ENCODE assay signal across 17 cellular contexts in genomic region chr11:34976496-34976895, GRCh38.
DNase-seq lines count a peak whose midpoint lies in the region; ATAC-seq and TF ChIP-seq lines count a peak whose summit lies in the region.
"Had no signal": no experiment of that assay in that cellular context is flagged by ENCODE, and none has a peak within 500 bp of the region (broad histone marks: within the 10 kb centered on the region; RNA-seq: fewer than 3 reads in every experiment).

No MANE protein-coding gene starts in this region.

- peak overlapping the region; percentile 91 for H3K27ac ChIP-seq in PC-3 (ENCODE audit: low read length)
- peak overlapping the region; percentile 82 for H3K27ac ChIP-seq in epithelial cell of prostate
- H3K27ac ChIP-seq in H9 (ENCODE audit: insufficient read length, low read depth, low read length), result no peak overlapping the region
- H3K27ac ChIP-seq: ovary, Peyer's patch had no signal

- intact Hi-C loops in Calu3 (cut with micrococcal nuclease; ENCODE audit: unreplicated experiment), result loop anchor here (5.0 kb wide), 1 partner anchor 49 kb away; no protein-coding TSS in a partner anchor
- intact Hi-C loops in PC-3 (cut with micrococcal nuclease), result loop anchor here (5.0 kb wide), 2 partner anchors 49 to 416 kb away; no protein-coding TSS in a partner anchor

- H3K9ac ChIP-seq in PC-3 (ENCODE audit: low read length), result peak overlapping the region; percentile 42
- no peak overlapping the region for H3K9ac ChIP-seq in H9 (ENCODE audit: extremely low read depth, insufficient read length, low read length)

- no peak for DNase-seq in Calu3
- no peak for DNase-seq in PC-3
- no peak for DNase-seq in epithelial cell of prostate (ENCODE audit: low read depth, low spot score)
- DNase-seq in nephron progenitor cell, result no peak
- no peak for DNase-seq in activated CD4-positive, CD25-positive, alpha-beta regulatory T cell treated with anti-CD3 and anti-CD28 coated beads, Interleukin-2, amount 50 U/mL, for 72 hours
- DNase-seq in H9, result no peak
- DNase-seq in left lobe of liver (ENCODE audit: low spot score), result no peak
- DNase-seq: activated CD4-positive, alpha-beta T cell treated with anti-CD3 and anti-CD28 coated beads for 4 hours; activated CD8-positive, alpha-beta memory T cell treated with anti-CD3 and anti-CD28 coated beads, Interleukin-2, amount 50 U/mL, for 4 hours; activated gamma-delta T cell treated with Interleukin-2 at 50 U/mL for 16 hours; COR-L47; left lung; NCI-H1436 treated with DMSO at 0.1 percent for 48 hours; NCI-H82; ovary; Peyer's patch had no signal

- H2BK5ac ChIP-seq in H9 (ENCODE audit: insufficient read length, low read length), result no peak overlapping the region

- H3K23ac ChIP-seq in H9 (ENCODE audit: insufficient read length, low read depth, low read length), result no peak overlapping the region

- POLR2A ChIA-PET in PC-3 (lab: Charles Lee; ENCODE audit: unreplicated experiment), result interaction anchor here (0.7 kb wide), 2 partner anchors 9 to 28 kb away, joined by 3 to 4 read pairs; no protein-coding TSS in a partner anchor

- H3K79me2 ChIP-seq in PC-3 (ENCODE audit: low read length) (no peaks in the 10 kb centered on the region), H9 (ENCODE audit: insufficient read depth, low read length) (no peaks in the 10 kb centered on the region)

- H3K4me1 ChIP-seq in PC-3 (ENCODE audit: insufficient read depth, low read length) (peaks cover 43% of the 10 kb centered on the region), H9 (ENCODE audit: insufficient read depth, low read length) (no peaks in the 10 kb centered on the region)
- H3K4me1 ChIP-seq: Peyer's patch had no signal

- H3K36me3 Mint-ChIP-seq in Calu3 (ENCODE audit: insufficient read depth, unreplicated experiment) (peaks cover 16% of the 10 kb centered on the region), nephron progenitor cell (ENCODE audit: low read depth) (peaks cover 70% of the 10 kb centered on the region), H9 (ENCODE audit: insufficient read depth in 1 of 3, low read depth in 3 of 3) (peaks cover 17 to 36% (median 34%) of the 10 kb centered on the region in 3 experiments)

- H3K23me2 ChIP-seq in H9 (ENCODE audit: insufficient read length, low read depth, low read length, poor library complexity, severe bottlenecking), result no peaks in the 10 kb centered on the region

- H3K9me3 Mint-ChIP-seq in Calu3 (ENCODE audit: low read depth, unreplicated experiment) (no peaks in the 10 kb centered on the region), nephron progenitor cell (peaks cover 12% of the 10 kb centered on the region), H9 (peaks cover 0 to 3% of the 10 kb centered on the region in 2 experiments; a peak in 1 of 5 replicates)

- TF ChIP-seq CTCF in Calu3 (IDR thresholded peaks at IDR 0.05; ENCODE audit: unreplicated experiment) (no peak), PC-3 (conservative IDR thresholded peaks at IDR 0.05; ENCODE audit: low read depth, low read length) (no peak), nephron progenitor cell (IDR thresholded peaks at IDR 0.05) (no peak), H9 (conservative IDR thresholded peaks at IDR 0.05) (no peak)

- no peaks in the 10 kb centered on the region for H3K9me2 ChIP-seq in PC-3 (replicated peaks; ENCODE audit: low read length)

- no peak overlapping the region for H2BK15ac ChIP-seq in H9 (ENCODE audit: low read depth, low read length)

- no peak overlapping the region for H3K18ac ChIP-seq in H9 (ENCODE audit: insufficient read length, low read depth, low read length)

- no peak overlapping the region for H2BK20ac ChIP-seq in H9 (ENCODE audit: low read depth, low read length, poor library complexity, severe bottlenecking)

- peak overlapping the region; percentile 74 for H3K4me2 ChIP-seq in PC-3 (ENCODE audit: low read length)
- no peak overlapping the region for H3K4me2 ChIP-seq in H9 (ENCODE audit: insufficient read depth, insufficient read length, low read length)

- no peak overlapping the region for H3T11ph ChIP-seq in H9 (ENCODE audit: low read length)

- H3K4me3 ChIP-seq in PC-3 (ENCODE audit: low read length), result peak overlapping the region; percentile 38
- H3K4me3 ChIP-seq: left lung, ovary, Peyer's patch had no signal

- no peak overlapping the region for H3K4ac ChIP-seq in H9 (ENCODE audit: low read depth, low read length)

- ATAC-seq in PC-3, result no peak
- ATAC-seq in HG03442 (IDR thresholded peaks at IDR 0.05; ENCODE audit: unreplicated experiment), result no peak
- ATAC-seq in left lobe of liver, result no peak
- ATAC-seq: left lung had no signal

- H4K5ac ChIP-seq in H9 (ENCODE audit: insufficient read length, low read depth, low read length), result no peak overlapping the region

- H3K4me3 Mint-ChIP-seq in Calu3 (ENCODE audit: low read depth, unreplicated experiment), result peak overlapping the region; percentile 2
- no peak overlapping the region for H3K4me3 Mint-ChIP-seq in nephron progenitor cell
- no peak overlapping the region for H3K4me3 Mint-ChIP-seq in H9

- no peaks in the 10 kb centered on the region for H3K27me3 ChIP-seq in PC-3 (ENCODE audit: low read length)
- H3K27me3 ChIP-seq in H9 (ENCODE audit: insufficient read depth, low read length), result no peaks in the 10 kb centered on the region
- H3K27me3 ChIP-seq: left lung, ovary, Peyer's patch had no signal

- H3K4me1 Mint-ChIP-seq in Calu3 (ENCODE audit: low read depth, unreplicated experiment) (peaks cover 44% of the 10 kb centered on the region), nephron progenitor cell (peaks cover 22% of the 10 kb centered on the region), H9 (peaks cover 12 to 19% of the 10 kb centered on the region in 2 experiments)

- H3K27ac Mint-ChIP-seq in Calu3 (ENCODE audit: unreplicated experiment) (peak overlapping the region; percentile 46), nephron progenitor cell (peak overlapping the region; percentile 30), H9 (no peak overlapping the region; a peak in 1 of 7 replicates)

- H4K91ac ChIP-seq in H9 (ENCODE audit: insufficient read length, low read depth, low read length), result no peak overlapping the region

- H3K9me3 ChIP-seq in PC-3 (ENCODE audit: low read length), result no peaks in the 10 kb centered on the region
- no peaks in the 10 kb centered on the region for H3K9me3 ChIP-seq in H9 (ENCODE audit: control insufficient read depth, low read depth, low read length)
- H3K9me3 ChIP-seq: left lung, ovary, Peyer's patch had no signal

- H3K79me1 ChIP-seq in H9 (ENCODE audit: insufficient read depth, low read depth, low read length, poor library complexity, severe bottlenecking), result no peaks in the 10 kb centered on the region

- H2BK12ac ChIP-seq in H9 (ENCODE audit: insufficient read length, low read depth, low read length), result no peak overlapping the region

- CTCF ChIA-PET in Calu3 (lab: Charles Lee), result interaction anchor here (0.6 to 1.3 kb wide), 3 partner anchors 11 to 182 kb away, joined by 3 to 4 read pairs (median 3); no protein-coding TSS in a partner anchor
- CTCF ChIA-PET in PC-3 (lab: Charles Lee), result no interaction called here

- H4K8ac ChIP-seq in H9 (replicated peaks; ENCODE audit: insufficient read length, low read depth, low read length), result no peak overlapping the region

- H3K36me3 ChIP-seq in PC-3 (ENCODE audit: low read depth, low read length), result peaks cover 16% of the 10 kb centered on the region; the same call in 1 of the 2 replicates
- H3K36me3 ChIP-seq: ovary had no signal

- H2AFZ ChIP-seq in PC-3 (ENCODE audit: low read length) (no peak overlapping the region), H9 (ENCODE audit: low read length) (no peak overlapping the region)

- no peak overlapping the region for H2BK120ac ChIP-seq in H9 (ENCODE audit: low read depth, low read length, poor library complexity, severe bottlenecking)

- H3K27me3 Mint-ChIP-seq in Calu3 (ENCODE audit: unreplicated experiment), result no peaks in the 10 kb centered on the region
- H3K27me3 Mint-ChIP-seq in nephron progenitor cell (ENCODE audit: low read depth, poor library complexity), result no peaks in the 10 kb centered on the region
- H3K27me3 Mint-ChIP-seq in H9 (ENCODE audit: low read depth), result no peaks in the 10 kb centered on the region

- H2AK5ac ChIP-seq in H9 (ENCODE audit: insufficient read length, low read length), result no peak overlapping the region

- H3K14ac ChIP-seq in H9 (ENCODE audit: insufficient read depth, low read length), result no peak overlapping the region

- no peak overlapping the region for H3K56ac ChIP-seq in H9 (ENCODE audit: insufficient read length, low read depth, low read length)

- BruUV-seq in Calu3 (replicated peaks; lab: Mats Ljungman, UMichigan) (no TSS peak), PC-3 (replicated peaks; lab: Mats Ljungman, UMichigan) (no TSS peak)

- peaks cover 8% of the 10 kb centered on the region for H3F3A ChIP-seq in PC-3 (ENCODE audit: low read length, unreplicated experiment)

- H4K20me1 ChIP-seq in PC-3 (ENCODE audit: low read length) (no peaks in the 10 kb centered on the region), H9 (ENCODE audit: control insufficient read depth, insufficient read depth, insufficient read length) (no peaks in the 10 kb centered on the region)

Comparison
In these comparisons a context has a peak if more than half of its experiments do, and no peak if none do; other contexts are left out.
1. H3K27ac Mint-ChIP-seq: peak in Calu3 (single experiment) and nephron progenitor cell (single experiment); none in H9 (0 of 3).